ENCODE assay signal across 16 cellular contexts in genomic region chr11:36373040-36374010, GRCh38.
A peak's percentile ranks its signal among the peaks of the same experiment; 100 is the strongest.
DNase-seq lines count a peak whose midpoint lies in the region; ATAC-seq, FAIRE-seq and TF ChIP-seq lines count a peak whose summit lies in the region.
"Had no signal": no experiment of that assay in that cellular context is flagged by ENCODE, and none has a peak within 500 bp of the region (broad histone marks: within the 10 kb centered on the region; RNA-seq: fewer than 3 reads in every experiment).

No MANE protein-coding gene starts in this region.

- intact Hi-C loops in pancreas (cut with DNase I) (no loop called here), upper lobe of right lung (cut with DNase I) (no loop called here)

- H3K9ac ChIP-seq in GM23248 = no peak overlapping the region

- H3K4me1 ChIP-seq in GM23248 (ENCODE audit: insufficient read depth) = peaks cover 14% of the 10 kb centered on the region
- H3K4me1 ChIP-seq in pancreas = peaks cover 8 to 17% (median 15%) of the 10 kb centered on the region in 3 donors
- no peaks in the 10 kb centered on the region for H3K4me1 ChIP-seq in upper lobe of right lung

- H3K9me3 ChIP-seq in GM23248 (ENCODE audit: low read depth) = no peaks in the 10 kb centered on the region
- H3K9me3 ChIP-seq in pancreas = no peaks in the 10 kb centered on the region
- no peaks in the 10 kb centered on the region for H3K9me3 ChIP-seq in upper lobe of right lung
- H3K9me3 ChIP-seq: heart left ventricle had no signal

- no peak for FAIRE-seq in pancreas (lab: Jason Lieb, UNC)

- TF ChIP-seq CTCF in fibroblast of pulmonary artery (IDR thresholded peaks at IDR 0.05; ENCODE audit: low read length, missing control alignments) (no peak), pancreas (IDR thresholded peaks at IDR 0.05) (no peak), upper lobe of right lung (IDR thresholded peaks at IDR 0.05) (no peak)

- H3K4me3 ChIP-seq in GM23248 (no peak overlapping the region), fibroblast of pulmonary artery (replicated peaks; ENCODE audit: low read depth, low read length) (no peak overlapping the region), pancreas (no peak overlapping the region), upper lobe of right lung (no peak overlapping the region)
- H3K4me3 ChIP-seq: heart left ventricle had no signal

- H3K27ac ChIP-seq in GM23248 = peak overlapping the region; percentile 71; the same call in 1 of the 2 replicates
- peak overlapping the region in 3 of 4 donors; percentile 16 to 60 (median 47) for H3K27ac ChIP-seq in pancreas
- H3K27ac ChIP-seq in upper lobe of right lung = no peak overlapping the region
- H3K27ac ChIP-seq: HL-60 had no signal

- ATAC-seq in pancreas = peak; percentile 33 to 68 (median 50)
- ATAC-seq in upper lobe of right lung = no peak
- no peak for ATAC-seq in GM19395 (IDR thresholded peaks at IDR 0.05; ENCODE audit: unreplicated experiment)
- ATAC-seq: activated CD8-positive, alpha-beta T cell treated with anti-CD3 and anti-CD28 coated beads, Interleukin-2, amount 10 ng/mL, durations not matched to agents 7 days and 5 days; left lobe of liver had no signal

- DNase-seq in GM23248 (no peak), OCI-M1 (lab: John Stamatoyannopoulos, UW) (peak; percentile 32), fibroblast of pulmonary artery (ENCODE audit: low read depth) (peak; percentile 39), pancreas (no peak), upper lobe of right lung (no peak), NCI-H1694 (lab: John Stamatoyannopoulos, UW) (no peak), cerebellum (ENCODE audit: low spot score) (no peak)
- DNase-seq: activated CD8-positive, alpha-beta T cell treated with anti-CD3 and anti-CD28 coated beads, Interleukin-2, amount 10 ng/mL, durations not matched to agents 7 days and 5 days; cerebellar nuclear complex; DMS153; heart left ventricle; NCI-H146; NCI-H446 had no signal

- H4K20me1 ChIP-seq in GM23248 (ENCODE audit: insufficient read depth) = no peaks in the 10 kb centered on the region

- H3K9me2 ChIP-seq in GM23248 (ENCODE audit: insufficient read depth) = no peaks in the 10 kb centered on the region

- H3K36me3 ChIP-seq in GM23248 (ENCODE audit: low read depth) (no peaks in the 10 kb centered on the region), pancreas (no peaks in the 10 kb centered on the region), upper lobe of right lung (no peaks in the 10 kb centered on the region)
- H3K36me3 ChIP-seq: heart left ventricle had no signal

- no peak overlapping the region for H2AFZ ChIP-seq in GM23248

- WGBS in GM23248 (ENCODE audit: low coverage in 1 of 2, low lambda C conversion rate in 2 of 2, missing lambda C conversion rate in 2 of 2), 2 experiments = 81 to 84% methylated on average over 6 of the region's 6 CpGs
- 73 to 76% methylated on average over 6 of the region's 6 CpGs for WGBS in pancreas, 2 donors

- in situ Hi-C loops in GM23248 (cut with MboI) = no loop called here

- peaks cover 19% of the 10 kb centered on the region; the same call in 1 of the 2 replicates for H3F3A ChIP-seq in GM23248 (ENCODE audit: insufficient read depth)

- H3K27me3 ChIP-seq in GM23248 (replicated peaks; ENCODE audit: insufficient read depth) (no peaks in the 10 kb centered on the region), pancreas (peaks cover 0 to 2% (median 0%) of the 10 kb centered on the region in 4 donors), upper lobe of right lung (peaks cover 11% of the 10 kb centered on the region)

- H3K4me2 ChIP-seq in GM23248 (ENCODE audit: unreplicated experiment) = peak overlapping the region; percentile 15

- peaks cover 13% of the 10 kb centered on the region for H3K79me2 ChIP-seq in GM23248 (ENCODE audit: insufficient read depth)

Comparison
In these comparisons a context has a peak if more than half of its experiments do, and no peak if none do; other contexts are left out.
1. DNase-seq: peak in OCI-M1 (single experiment) and fibroblast of pulmonary artery (single experiment); none in GM23248 (single experiment), pancreas (0 of 6), upper lobe of right lung (single experiment), NCI-H1694 (single experiment) and cerebellum (single experiment).
2. ATAC-seq: peak in pancreas (4 of 4); none in upper lobe of right lung (single experiment) and GM19395 (single experiment).